In the genomic region with DNA sequence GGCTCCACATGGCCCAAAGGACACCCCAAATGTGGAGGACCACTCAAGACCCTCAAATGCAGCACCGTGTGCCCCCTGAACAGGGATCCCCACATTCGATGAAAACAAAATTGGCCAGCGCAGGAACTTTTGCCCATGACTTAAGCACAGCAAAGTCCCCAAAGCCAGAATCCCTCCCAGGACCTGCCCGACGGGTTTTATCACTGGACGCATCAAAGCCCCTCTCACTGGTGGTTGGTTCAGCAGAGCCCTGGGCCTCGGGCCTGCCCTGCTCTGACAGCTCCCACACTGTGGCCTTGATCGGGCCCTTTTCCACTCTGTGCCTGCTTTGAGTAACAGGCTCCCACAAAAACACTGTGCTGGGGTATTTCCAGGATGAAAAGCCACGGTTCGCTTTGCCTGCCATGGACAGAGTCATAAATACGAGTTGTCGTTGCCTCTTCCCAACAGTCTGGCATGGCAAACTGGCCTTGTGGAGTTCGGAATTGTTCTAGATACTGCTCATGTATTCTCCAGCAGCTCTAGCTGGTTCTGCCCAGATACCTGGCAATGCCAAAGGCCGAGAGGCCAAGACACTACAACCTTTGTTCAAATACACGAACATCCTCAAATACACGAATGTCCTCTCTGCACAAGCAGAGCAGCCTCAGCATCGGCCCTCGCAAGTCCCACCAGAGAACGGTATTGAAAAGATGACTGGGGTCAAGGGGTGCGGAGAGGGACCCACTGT, we compare ENCODE assay signal across 18 cellular contexts. TPM values are rescaled to one million over a fixed set of nuclear protein-coding genes. Genes with fewer than 3 reads are reported as not detected.
DNase-seq lines count a peak whose midpoint lies in the region; ATAC-seq and TF ChIP-seq lines count a peak whose summit lies in the region.
"Had no signal": no experiment of that assay in that cellular context is flagged by ENCODE, and none has a peak within 500 bp of the region (broad histone marks: within the 10 kb centered on the region; RNA-seq: fewer than 3 reads in every experiment).

No MANE protein-coding gene starts in this region.

- H2AFZ ChIP-seq in ACC112 (ENCODE audit: low read length, unreplicated experiment) (no peak overlapping the region), HCT116 (ENCODE audit: low read depth, low read length, poor library complexity, severe bottlenecking) (no peak overlapping the region), hepatocyte (no peak overlapping the region)

- H3K27me3 ChIP-seq in ACC112 (ENCODE audit: insufficient read depth, low read length) = no peaks in the 10 kb centered on the region
- no peaks in the 10 kb centered on the region for H3K27me3 ChIP-seq in HCT116 (ENCODE audit: insufficient read depth, low read length)
- no peaks in the 10 kb centered on the region for H3K27me3 ChIP-seq in hepatocyte

- no peak for ATAC-seq in HCT116
- ATAC-seq: effector memory CD8-positive, alpha-beta T cell; lower lobe of right lung had no signal

- DNase-seq in HCT116 (ENCODE audit: low read depth, low spot score) = no peak
- DNase-seq in hepatocyte (ENCODE audit: low spot score) = no peak
- DNase-seq in progenitor cell of endocrine pancreas (ENCODE audit: low spot score, unreplicated experiment) = no peak
- no peak for DNase-seq in T-helper 9 cell
- no peak for DNase-seq in globus pallidus (ENCODE audit: low spot score)
- DNase-seq in activated naive CD4-positive, alpha-beta T cell treated with anti-CD3 and anti-CD28 coated beads for 36 hours = no peak
- DNase-seq in NCI-H2227 (lab: John Stamatoyannopoulos, UW; ENCODE audit: unreplicated experiment) = no peak
- DNase-seq: activated CD4-positive, alpha-beta T cell treated with anti-CD3 and anti-CD28 coated beads, Interleukin-2, amount 50 U/mL, for 4 hours; effector memory CD8-positive, alpha-beta T cell; glutamatergic neuron; Karpas-422; NCI-H2107; NCI-H526; stimulated activated CD4-positive, alpha-beta T cell treated with anti-CD3 and anti-CD28 coated beads, Interleukin-4, amount 100 ng/mL, for 24 hours had no signal

- H4K20me1 ChIP-seq in HCT116 (ENCODE audit: insufficient read depth) = no peaks in the 10 kb centered on the region
- H4K20me1 ChIP-seq in hepatocyte (ENCODE audit: insufficient read depth, poor library complexity, severe bottlenecking) = no peaks in the 10 kb centered on the region

- H3K9ac ChIP-seq in HCT116 (ENCODE audit: low read length) = peak overlapping the region; percentile 51; the same call in 1 of the 2 replicates

- peak overlapping the region; percentile 31 for H3K4me3 Mint-ChIP-seq in progenitor cell of endocrine pancreas (ENCODE audit: low read depth)
- H3K4me3 Mint-ChIP-seq in activated naive CD4-positive, alpha-beta T cell treated with anti-CD3 and anti-CD28 coated beads for 36 hours = no peak overlapping the region
- H3K4me3 Mint-ChIP-seq: central memory CD8-positive, alpha-beta T cell; effector memory CD8-positive, alpha-beta T cell had no signal

- no peaks in the 10 kb centered on the region for H3K9me2 ChIP-seq in HCT116 (ENCODE audit: insufficient read depth)
- H3K9me2 ChIP-seq in hepatocyte (replicated peaks; ENCODE audit: insufficient read depth) = no peaks in the 10 kb centered on the region

- no peaks in the 10 kb centered on the region for H3K36me3 Mint-ChIP-seq in progenitor cell of endocrine pancreas (ENCODE audit: insufficient read depth)
- H3K36me3 Mint-ChIP-seq in activated naive CD4-positive, alpha-beta T cell treated with anti-CD3 and anti-CD28 coated beads for 36 hours (ENCODE audit: low read depth) = peaks cover 8% of the 10 kb centered on the region

- H3K4me1 Mint-ChIP-seq in progenitor cell of endocrine pancreas (ENCODE audit: low read depth) = peaks cover 49% of the 10 kb centered on the region
- H3K4me1 Mint-ChIP-seq in activated naive CD4-positive, alpha-beta T cell treated with anti-CD3 and anti-CD28 coated beads for 36 hours (ENCODE audit: low read depth) = peaks cover 22% of the 10 kb centered on the region

- H3K9me3 ChIP-seq in HCT116 (ENCODE audit: control insufficient read depth in 1 of 2, insufficient read depth in 1 of 2, low read depth in 1 of 2, low read length in 2 of 2) (no peaks in the 10 kb centered on the region), hepatocyte (ENCODE audit: low read depth) (no peaks in the 10 kb centered on the region)
- H3K9me3 ChIP-seq: lower lobe of right lung had no signal

- WGBS in hepatocyte (ENCODE audit: low lambda C conversion rate, missing lambda C conversion rate) = 85% methylated on average over 20 of the region's 20 CpGs

- CTCF ChIA-PET in HCT116 (lab: Charles Lee) = interaction anchor here (0.7 to 3.5 kb wide), 4 partner anchors 19 to 248 kb away, joined by 3 to 10 read pairs (median 4); no protein-coding TSS in a partner anchor
- CTCF ChIA-PET in activated naive CD4-positive, alpha-beta T cell treated with anti-CD3 and anti-CD28 coated beads for 36 hours (lab: Charles Lee) = interaction anchor here (0.6 to 1.3 kb wide), 2 partner anchors 9 to 242 kb away, joined by 3 to 5 read pairs; no protein-coding TSS in a partner anchor

- peak overlapping the region; percentile 84 for H3K4me2 ChIP-seq in HCT116 (ENCODE audit: low read length)
- H3K4me2 ChIP-seq in hepatocyte = peak overlapping the region; percentile 47

- POLR2A ChIA-PET in HCT116 (lab: Charles Lee) = interaction anchor here (1.0 kb wide), 1 partner anchor 150 kb away, joined by 10 read pairs; a partner anchor contains a TSS

- no peaks in the 10 kb centered on the region for H3K36me3 ChIP-seq in ACC112 (ENCODE audit: insufficient read depth, low read length)
- no peaks in the 10 kb centered on the region for H3K36me3 ChIP-seq in HCT116 (ENCODE audit: control insufficient read depth in 1 of 2, insufficient read depth in 2 of 2, low read length in 2 of 2)
- no peaks in the 10 kb centered on the region for H3K36me3 ChIP-seq in hepatocyte (replicated peaks; ENCODE audit: insufficient read depth, low read depth)
- H3K36me3 ChIP-seq: lower lobe of right lung had no signal

- RAD21 ChIA-PET in HCT116 (lab: Charles Lee; ENCODE audit: low non-redundant PET in 1 of 2, low total read pairs in 2 of 2, uncharacterized antibody in 2 of 2, unreplicated experiment in 2 of 2) = no interaction called here

- H3K4me3 ChIP-seq in ACC112 (ENCODE audit: low read depth, low read length) = no peak overlapping the region
- H3K4me3 ChIP-seq in HCT116 (replicated peaks in 1 of 2; ENCODE audit: low read depth in 1 of 2, low read length in 2 of 2) = no peak overlapping the region
- H3K4me3 ChIP-seq in hepatocyte = no peak overlapping the region
- H3K4me3 ChIP-seq: lower lobe of right lung, skin epidermis had no signal

- no TSS peak for BruUV-seq in HCT116 (replicated peaks; lab: Mats Ljungman, UMichigan)

- TF ChIP-seq CTCF in HCT116 (IDR thresholded peaks at IDR 0.05 in 2 of 3, conservative IDR thresholded peaks at IDR 0.05 in 1 of 3; ENCODE audit: borderline replicate concordance in 1 of 3, insufficient read depth in 1 of 3, low read depth in 2 of 3, low read length in 2 of 3) (no peak), hepatocyte (IDR thresholded peaks at IDR 0.05; ENCODE audit: poor library complexity) (no peak), progenitor cell of endocrine pancreas (IDR thresholded peaks at IDR 0.05; ENCODE audit: unreplicated experiment) (no peak)

- no peak overlapping the region for H3K27ac Mint-ChIP-seq in progenitor cell of endocrine pancreas
- no peak overlapping the region for H3K27ac Mint-ChIP-seq in activated naive CD4-positive, alpha-beta T cell treated with anti-CD3 and anti-CD28 coated beads for 36 hours
- H3K27ac Mint-ChIP-seq: effector memory CD8-positive, alpha-beta T cell had no signal

- peaks cover 48% of the 10 kb centered on the region for H3K4me1 ChIP-seq in ACC112 (ENCODE audit: control insufficient read depth, insufficient read depth, low read length, unreplicated experiment)
- H3K4me1 ChIP-seq in HCT116 (ENCODE audit: control insufficient read depth in 1 of 2, insufficient read depth in 2 of 2, low read length in 2 of 2) = peaks cover 60 to 71% of the 10 kb centered on the region in 2 experiments
- peaks cover 76% of the 10 kb centered on the region for H3K4me1 ChIP-seq in hepatocyte (ENCODE audit: insufficient read depth)

- H3K79me2 ChIP-seq in ACC112 (ENCODE audit: control insufficient read depth, insufficient read depth, low read length, unreplicated experiment) (peaks cover 4% of the 10 kb centered on the region), HCT116 (ENCODE audit: insufficient read depth, low read length) (0 out of 2 replicates have a peak, but pooled peaks cover 5% of the 10 kb centered on the region), hepatocyte (peaks cover 47% of the 10 kb centered on the region)

- no peak for TF ChIP-seq RAD21 in HCT116 (IDR thresholded peaks at IDR 0.05; ENCODE audit: low read depth)

- H3K27me3 Mint-ChIP-seq in progenitor cell of endocrine pancreas = no peaks in the 10 kb centered on the region
- H3K27me3 Mint-ChIP-seq in activated naive CD4-positive, alpha-beta T cell treated with anti-CD3 and anti-CD28 coated beads for 36 hours (ENCODE audit: low read depth) = no peaks in the 10 kb centered on the region

- TF ChIP-seq POLR2A in HCT116 (IDR thresholded peaks at IDR 0.05; ENCODE audit: borderline replicate concordance, extremely low read depth, insufficient read depth, insufficient read length) = no peak

- H3K27ac ChIP-seq in ACC112 (ENCODE audit: low read depth, low read length) (peak overlapping the region; percentile 71; the same call in 1 of the 2 replicates), HCT116 (ENCODE audit: low read depth, low read length) (peak overlapping the region; percentile 85), hepatocyte (peak overlapping the region; percentile 89)
- H3K27ac ChIP-seq: lower lobe of right lung had no signal

- H3K9me3 Mint-ChIP-seq in progenitor cell of endocrine pancreas (ENCODE audit: low read depth) = no peaks in the 10 kb centered on the region
- no peaks in the 10 kb centered on the region for H3K9me3 Mint-ChIP-seq in activated naive CD4-positive, alpha-beta T cell treated with anti-CD3 and anti-CD28 coated beads for 36 hours
- H3K9me3 Mint-ChIP-seq: central memory CD8-positive, alpha-beta T cell; effector memory CD8-positive, alpha-beta T cell had no signal

- intact Hi-C loops in HCT116 (cut with micrococcal nuclease) = loop anchor here (2.0 to 5.0 kb wide), 3 partner anchors 72 to 150 kb away; a partner anchor contains a TSS
- intact Hi-C loops in activated naive CD4-positive, alpha-beta T cell treated with anti-CD3 and anti-CD28 coated beads for 36 hours (cut with micrococcal nuclease) = no loop called here

RNA-seq across cellular contexts. Expression of a gene that starts 46.4 kb away (rescaled TPM):
- 31.1 TPM for total RNA-seq in HCT116 (2021; ENCODE audit: unreplicated experiment)
- polyA plus RNA-seq in HCT116 (2012) = 13.4 and 16.6 TPM in 2 replicates
- total RNA-seq in hepatocyte = 28.8 and 38.1 TPM in 2 replicates
- 19.5 and 24.5 TPM in 2 replicates for polyA plus RNA-seq in hepatocyte
- 85.1 and 87.9 TPM in 2 replicates for total RNA-seq in progenitor cell of endocrine pancreas
- 10 to 100 TPM; 17.0 to 19.0 TPM for total RNA-seq in activated naive CD4-positive, alpha-beta T cell treated with anti-CD3 and anti-CD28 coated beads for 36 hours

RNA-seq across cellular contexts. Expression of a gene that starts 47.2 kb away (rescaled TPM):
- total RNA-seq in HCT116 (2021; ENCODE audit: unreplicated experiment) (10.3 TPM), hepatocyte (2.2 and 3.0 TPM in 2 replicates), progenitor cell of endocrine pancreas (26.9 and 28.0 TPM in 2 replicates)
- 3.4 and 3.6 TPM in 2 replicates for polyA plus RNA-seq in HCT116 (2012)
- 4.7 and 7.6 TPM in 2 replicates for polyA plus RNA-seq in hepatocyte
- total RNA-seq in activated naive CD4-positive, alpha-beta T cell treated with anti-CD3 and anti-CD28 coated beads for 36 hours = under 1 TPM in 1 of 2 experiments, not detected in 1; 0.32 TPM
